18 cellular contexts compared by ENCODE assay signal in the genomic region with DNA sequence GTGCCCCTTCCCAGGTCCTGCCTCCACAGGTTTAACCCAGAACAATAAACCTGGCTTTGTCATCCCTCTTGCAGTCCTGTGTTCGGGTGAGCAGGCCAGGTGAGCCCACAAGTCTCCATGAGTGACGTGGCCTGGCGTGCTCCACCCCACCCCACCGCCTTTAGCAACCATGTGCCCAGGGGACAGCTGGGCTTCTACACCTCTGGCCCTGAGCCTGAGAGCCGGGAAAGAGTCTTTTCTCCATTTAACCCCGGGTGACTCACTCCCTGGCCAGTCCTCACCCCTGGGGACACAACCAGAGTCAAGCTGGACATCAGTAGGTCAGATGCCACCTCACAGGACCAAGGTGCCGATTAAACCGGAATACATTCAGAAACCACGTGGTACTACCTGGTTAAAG.
"Had no signal": no experiment of that assay in that cellular context is flagged by ENCODE, and none has a peak within 500 bp of the region (broad histone marks: within the 10 kb centered on the region; RNA-seq: fewer than 3 reads in every experiment).

No MANE protein-coding gene starts in this region.

- H3K27ac ChIP-seq: dorsolateral prefrontal cortex, heart left ventricle, pancreas, testis, tibial nerve, upper lobe of right lung, vagina had no signal

- H3K9me3 ChIP-seq: heart left ventricle, pancreas, testis, tibial nerve, upper lobe of right lung, vagina had no signal

- ATAC-seq: esophagus mucosa; heart left ventricle; naive thymus-derived CD4-positive, alpha-beta T cell; pancreas; right cardiac atrium; stimulated activated naive CD8-positive, alpha-beta T cell treated with anti-CD3 and anti-CD28 coated beads, Interleukin-15, Interleukin-2, amounts not matched to agents 100 U/mL and 50 U/mL, for 24 hours; upper lobe of right lung had no signal

- H3K27ac Mint-ChIP-seq: progenitor cell of endocrine pancreas had no signal

- H3K4me3 ChIP-seq: dorsolateral prefrontal cortex, heart left ventricle, pancreas, testis, tibial nerve, upper lobe of right lung, vagina had no signal

- DNase-seq: cortex of kidney; dorsolateral prefrontal cortex; effector CD8-positive, alpha-beta T cell; heart left ventricle; hippocampal formation; naive thymus-derived CD4-positive, alpha-beta T cell; occipital lobe; pancreas; right cardiac atrium; small intestine; stimulated activated CD4-positive, alpha-beta T cell treated with anti-CD3 and anti-CD28 coated beads, Interleukin-12 subunit alpha, Interleukin-12 subunit beta, amount 100 ng/mL, for 4 hours; stimulated activated naive CD8-positive, alpha-beta T cell treated with anti-CD3 and anti-CD28 coated beads, Interleukin-15, Interleukin-2, amounts not matched to agents 100 U/mL and 50 U/mL, for 24 hours; testis; upper lobe of right lung had no signal

- H3K27me3 ChIP-seq: dorsolateral prefrontal cortex, heart left ventricle, pancreas, testis, tibial nerve, upper lobe of right lung, vagina had no signal

- H3K27me3 Mint-ChIP-seq: naive thymus-derived CD4-positive, alpha-beta T cell had no signal
